Comparison of ENCODE assay signal across 11 cellular contexts in the genomic region with DNA sequence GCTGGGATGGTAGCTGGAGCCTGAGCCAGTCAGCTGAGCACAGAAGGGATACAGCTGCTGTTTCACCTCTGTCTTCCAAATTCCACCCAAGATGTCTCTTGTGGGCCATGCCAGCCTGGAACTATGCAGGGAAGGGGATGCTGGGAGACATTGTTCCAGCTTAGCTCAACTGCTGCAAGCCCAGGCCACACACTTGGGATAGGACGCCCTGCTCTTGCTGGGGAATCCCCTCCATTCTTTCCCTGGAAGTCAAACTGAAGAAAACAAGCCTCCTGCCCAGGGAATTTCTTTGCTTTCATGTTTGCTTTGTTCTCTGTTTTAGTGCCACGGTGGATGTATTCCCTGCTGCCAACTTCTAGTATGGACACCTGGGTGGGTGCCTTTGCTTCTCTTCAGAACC.
"Had no signal": no experiment of that assay in that cellular context is flagged by ENCODE, and none has a peak within 500 bp of the region (broad histone marks: within the 10 kb centered on the region; RNA-seq: fewer than 3 reads in every experiment).

No MANE protein-coding gene starts in this region.

- H3K9me3 Mint-ChIP-seq: activated naive CD8-positive, alpha-beta T cell treated with anti-CD3 and anti-CD28 coated beads, Interleukin-2, amount 10 ng/mL, durations not matched to agents 7 days and 5 days; stimulated activated naive CD8-positive, alpha-beta T cell treated with anti-CD3 and anti-CD28 coated beads, Interleukin-15, Interleukin-2, amounts not matched to agents 100 ng/mL and 50 ng/mL, for 24 hours had no signal

- H3K9me3 ChIP-seq: spleen, upper lobe of right lung had no signal

- H3K4me1 ChIP-seq: upper lobe of right lung had no signal

- H3K27ac ChIP-seq: spleen, upper lobe of right lung had no signal

- H3K36me3 ChIP-seq: spleen, upper lobe of right lung had no signal

- H3K36me3 Mint-ChIP-seq: activated naive CD8-positive, alpha-beta T cell treated with anti-CD3 and anti-CD28 coated beads, Interleukin-2, amount 10 ng/mL, durations not matched to agents 7 days and 5 days had no signal

- H3K4me1 Mint-ChIP-seq: activated naive CD8-positive, alpha-beta T cell treated with anti-CD3 and anti-CD28 coated beads, Interleukin-2, amount 10 ng/mL, durations not matched to agents 7 days and 5 days had no signal

- H3K27me3 ChIP-seq: spleen, upper lobe of right lung had no signal

- ATAC-seq: sciatic nerve, upper lobe of right lung had no signal

- DNase-seq: activated CD4-positive, alpha-beta T cell treated with anti-CD3 and anti-CD28 coated beads for 1 hour; activated CD4-positive, alpha-beta T cell treated with anti-CD3 and anti-CD28 coated beads, Interleukin-2, amount 50 U/mL, for 4 hours; activated naive CD4-positive, alpha-beta T cell; activated naive CD8-positive, alpha-beta T cell treated with anti-CD3 and anti-CD28 coated beads, Interleukin-2, amount 10 ng/mL, durations not matched to agents 7 days and 5 days; activated T-cell treated with anti-CD3 and anti-CD28 coated beads for 4 hours; erythroblast; spleen; T-helper 1 cell; upper lobe of right lung had no signal

- H3K27me3 Mint-ChIP-seq: stimulated activated naive CD8-positive, alpha-beta T cell treated with anti-CD3 and anti-CD28 coated beads, Interleukin-15, Interleukin-2, amounts not matched to agents 100 ng/mL and 50 ng/mL, for 24 hours had no signal

- H3K27ac Mint-ChIP-seq: activated naive CD8-positive, alpha-beta T cell treated with anti-CD3 and anti-CD28 coated beads, Interleukin-2, amount 10 ng/mL, durations not matched to agents 7 days and 5 days; stimulated activated naive CD8-positive, alpha-beta T cell treated with anti-CD3 and anti-CD28 coated beads, Interleukin-15, Interleukin-2, amounts not matched to agents 100 ng/mL and 50 ng/mL, for 24 hours had no signal

- H3K4me3 Mint-ChIP-seq: activated naive CD8-positive, alpha-beta T cell treated with anti-CD3 and anti-CD28 coated beads, Interleukin-2, amount 10 ng/mL, durations not matched to agents 7 days and 5 days; stimulated activated naive CD8-positive, alpha-beta T cell treated with anti-CD3 and anti-CD28 coated beads, Interleukin-15, Interleukin-2, amounts not matched to agents 100 ng/mL and 50 ng/mL, for 24 hours had no signal

- H3K4me3 ChIP-seq: spleen, upper lobe of right lung had no signal
